Comparison of ENCODE assay signal across 1 cellular context in the genomic region with DNA sequence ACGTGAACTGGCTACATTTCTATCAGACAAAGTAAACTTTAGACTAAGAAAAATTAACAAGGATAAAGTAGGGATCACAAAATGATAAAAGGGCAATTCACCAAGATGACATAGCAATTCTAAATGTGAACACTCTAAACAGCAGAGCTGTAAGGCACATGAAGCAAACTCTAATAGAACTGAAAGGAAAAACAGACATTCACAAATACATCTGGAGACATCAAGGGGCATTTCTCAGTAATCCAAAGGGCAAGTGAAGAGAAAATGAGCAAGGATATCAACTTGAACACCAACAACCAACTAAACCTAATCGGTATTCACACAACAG.
TF ChIP-seq lines count a peak whose summit lies in the region.

No MANE protein-coding gene starts in this region.

TF ChIP-seq in IMR-90, 13 proteins besides CTCF, POLR2A, EP300 and RAD21:
- no peak for TF ChIP-seq MXI1 (IDR thresholded peaks at IDR 0.05; ENCODE audit: borderline replicate concordance, low read depth, low read length)
- TF ChIP-seq SMC3 (IDR thresholded peaks at IDR 0.05; ENCODE audit: low read depth, low read length), result no peak
- TF ChIP-seq CHD1 (IDR thresholded peaks at IDR 0.05; ENCODE audit: low read depth, low read length), result no peak
- no peak for TF ChIP-seq NFE2L2 (IDR thresholded peaks at IDR 0.05; ENCODE audit: low read depth, low read length)
